In genomic region chr3:53641397-53641796, GRCh38 we compare ENCODE assay signal across 27 cellular contexts.
"Had no signal": no experiment of that assay in that cellular context is flagged by ENCODE, and none has a peak within 500 bp of the region (broad histone marks: within the 10 kb centered on the region; RNA-seq: fewer than 3 reads in every experiment).

No MANE protein-coding gene starts in this region.

- H3K4me2 ChIP-seq: hepatocyte had no signal

- ATAC-seq: effector memory CD8-positive, alpha-beta T cell; esophagus mucosa; foreskin keratinocyte; gastroesophageal sphincter; heart left ventricle; left colon; left lung; left ventricle myocardium superior; lower lobe of right lung; mucosa of descending colon had no signal

- H3K9me3 Mint-ChIP-seq: dendritic cell treated with granulocyte-macrophage colony-stimulating factor and Interleukin-4, amounts not matched to agents 40 ng/mL and 50 ng/mL, for 4 days; effector memory CD8-positive, alpha-beta T cell; endodermal cell; immature natural killer cell; mesothelial cell of epicardium had no signal

- DNase-seq: colonic mucosa; cortex of kidney; effector CD8-positive, alpha-beta T cell; effector memory CD8-positive, alpha-beta T cell; endodermal cell; erythroblast; foreskin keratinocyte; heart left ventricle; immature natural killer cell; islet precursor cell; kidney; kidney glomerular epithelial cell; left colon; left lung; left ventricle myocardium superior; lower lobe of right lung; mesenchymal stem cell; mucosa of descending colon; naive B cell had no signal

- H3K27ac ChIP-seq: colonic mucosa, epithelial cell of prostate, foreskin keratinocyte, gastroesophageal sphincter, heart left ventricle, hepatocyte, left lung, lower lobe of right lung had no signal

- FAIRE-seq: endometrium, frontal cortex, kidney had no signal

- H3K4me1 Mint-ChIP-seq: endodermal cell, immature natural killer cell, naive B cell had no signal

- H3K4me3 Mint-ChIP-seq: dendritic cell treated with granulocyte-macrophage colony-stimulating factor and Interleukin-4, amounts not matched to agents 40 ng/mL and 50 ng/mL, for 4 days; effector memory CD8-positive, alpha-beta T cell; endodermal cell; immature natural killer cell; mesothelial cell of epicardium; naive B cell had no signal

- H3K27ac Mint-ChIP-seq: dendritic cell treated with granulocyte-macrophage colony-stimulating factor and Interleukin-4, amounts not matched to agents 40 ng/mL and 50 ng/mL, for 4 days; effector memory CD8-positive, alpha-beta T cell; endodermal cell; immature natural killer cell; mesothelial cell of epicardium had no signal

- H3K36me3 ChIP-seq: colonic mucosa, gastroesophageal sphincter, heart left ventricle, left lung, lower lobe of right lung had no signal

- H2AFZ ChIP-seq: hepatocyte had no signal

- H3K79me2 ChIP-seq: hepatocyte had no signal

- H3K27me3 ChIP-seq: colonic mucosa, gastroesophageal sphincter, hepatocyte, left lung had no signal

- H3K4me1 ChIP-seq: colonic mucosa, foreskin keratinocyte, gastroesophageal sphincter, heart left ventricle, left lung, lower lobe of right lung had no signal

- H3K4me3 ChIP-seq: colonic mucosa, gastroesophageal sphincter, heart left ventricle, hepatocyte, left lung, lower lobe of right lung, mucosa of descending colon had no signal

- H3K9me3 ChIP-seq: colonic mucosa, gastroesophageal sphincter, heart left ventricle, left lung, lower lobe of right lung, mucosa of descending colon had no signal

- H3K36me3 Mint-ChIP-seq: immature natural killer cell, mesothelial cell of epicardium, naive B cell had no signal
